ENCODE assay signal across 8 cellular contexts in genomic region chr10:132337019-132337418, GRCh38. TPM values are rescaled to one million over a fixed set of nuclear protein-coding genes. Genes with fewer than 3 reads are reported as not detected.
A peak's percentile ranks its signal among the peaks of the same experiment; 100 is the strongest.
DNase-seq lines count a peak whose midpoint lies in the region; ATAC-seq, FAIRE-seq and TF ChIP-seq lines count a peak whose summit lies in the region.

No MANE protein-coding gene starts in this region.

- 21 to 26% methylated on average over 14 of the region's 14 CpGs for WGBS in lung, 2 donors

- no peak for FAIRE-seq in GM12892 (lab: Jason Lieb, UNC)

- DNase-seq in cardiac muscle cell (ENCODE audit: low read depth in 1 of 2, low spot score in 1 of 2), result no peak
- no peak for DNase-seq in left ventricle myocardium superior
- DNase-seq in lung (ENCODE audit: low spot score), result no peak
- no peak for DNase-seq in uterus
- DNase-seq in GM12892 (ENCODE audit: insufficient read length), result no peak
- DNase-seq in epidermal melanocyte (ENCODE audit: insufficient read length, low spot score), result no peak

- no peak for TF ChIP-seq CTCF in cardiac muscle cell (IDR thresholded peaks at IDR 0.05; ENCODE audit: low read depth, low read length)
- no peak for TF ChIP-seq CTCF in lung (IDR thresholded peaks at IDR 0.05; ENCODE audit: control extremely low read depth, extremely low read depth)
- no peak for TF ChIP-seq CTCF in uterus (IDR thresholded peaks at IDR 0.05)

- TF ChIP-seq POLR2A in uterus (IDR thresholded peaks at IDR 0.05) (no peak), GM12892 (IDR thresholded peaks at IDR 0.05; ENCODE audit: low read depth, low read length) (no peak)

- intact Hi-C loops in left ventricle myocardium superior (cut with micrococcal nuclease), result no loop called here
- intact Hi-C loops in uterus (cut with DNase I; ENCODE audit: low total_unique reads), result no loop called here

- ATAC-seq in left ventricle myocardium superior (no peak), lung (ENCODE audit: insufficient read depth, low FRiP score) (no peak), HG03571 (IDR thresholded peaks at IDR 0.05; ENCODE audit: unreplicated experiment) (no peak)

- H3K4me3 ChIP-seq in cardiac muscle cell (no peak overlapping the region), lung (peak overlapping the region; percentile 58), uterus (peak overlapping the region; percentile 14 to 20)

- no peaks in the 10 kb centered on the region for H3K36me3 ChIP-seq in cardiac muscle cell
- H3K36me3 ChIP-seq in lung (ENCODE audit: control insufficient read depth in 2 of 2, insufficient read depth in 2 of 2, low read length in 2 of 2), result peaks cover 0 to 2% of the 10 kb centered on the region in 2 donors
- H3K36me3 ChIP-seq in uterus, result no peaks in the 10 kb centered on the region

- H3K4me1 ChIP-seq in cardiac muscle cell (ENCODE audit: low read depth) (peaks cover 21% of the 10 kb centered on the region), lung (ENCODE audit: control insufficient read depth in 2 of 2, insufficient read depth in 2 of 2, low read length in 2 of 2) (peaks cover 0 to 6% of the 10 kb centered on the region in 2 donors), uterus (no peaks in the 10 kb centered on the region)

- no peaks in the 10 kb centered on the region for H3K9me3 ChIP-seq in cardiac muscle cell (ENCODE audit: low read depth)
- H3K9me3 ChIP-seq in lung (ENCODE audit: control insufficient read depth in 2 of 2, insufficient read depth in 1 of 2, low read length in 1 of 2), result no peaks in the 10 kb centered on the region
- no peaks in the 10 kb centered on the region for H3K9me3 ChIP-seq in uterus

- H3K27me3 ChIP-seq in cardiac muscle cell, result no peaks in the 10 kb centered on the region
- no peaks in the 10 kb centered on the region for H3K27me3 ChIP-seq in lung (ENCODE audit: control insufficient read depth, insufficient read depth)
- H3K27me3 ChIP-seq in uterus, result no peaks in the 10 kb centered on the region

- H3K27ac ChIP-seq in cardiac muscle cell (peak overlapping the region; percentile 73), angular gyrus (ENCODE audit: low read depth, low read length) (peak overlapping the region; percentile 38), lung (ENCODE audit: low read depth in 1 of 2, low read length in 1 of 2) (peak overlapping the region; percentile 30 to 96), uterus (no peak overlapping the region)

RNA-seq across cellular contexts. Expression of gene LRRC27, which starts 5.0 kb away (rescaled TPM):
- 12.8 and 19.0 TPM in 2 replicates for total RNA-seq in cardiac muscle cell
- 21.8 and 22.1 TPM in 2 replicates for polyA plus RNA-seq in cardiac muscle cell
- 3.2 TPM for total RNA-seq in left ventricle myocardium superior
- 10 to 100 TPM; 16.1 to 25.5 TPM for total RNA-seq in lung
- 10 to 100 TPM in 1 of 2 donors, 1 to 10 TPM in 1; 5.8 to 18.3 TPM for polyA plus RNA-seq in lung
- 10 to 100 TPM in 3 of 4 donors, under 1 TPM in 1; 0.59 to 32.6 (median 15.3) TPM for total RNA-seq in uterus
- 6.3 TPM for polyA plus RNA-seq in GM12892 (2012; ENCODE audit: missing spikeins)

RNA-seq across cellular contexts. Expression of gene STK32C, which starts 29.3 kb away (rescaled TPM):
- total RNA-seq in cardiac muscle cell (10.4 and 17.5 TPM in 2 replicates), left ventricle myocardium superior (4.9 TPM), lung (10 to 100 TPM in 1 of 2 donors, 1 to 10 TPM in 1; 5.1 to 22.0 TPM), uterus (10 to 100 TPM in 1 of 4 donors, 1 to 10 TPM in 2, under 1 TPM in 1; 0.51 to 17.2 (median 3.2) TPM)
- polyA plus RNA-seq in cardiac muscle cell (23.8 and 28.5 TPM in 2 replicates), lung (10 to 100 TPM; 15.7 to 16.9 TPM)
- 4.3 TPM for polyA plus RNA-seq in GM12892 (2012; ENCODE audit: missing spikeins)

RNA-seq across cellular contexts. Expression of gene PWWP2B, which starts 60.0 kb away (rescaled TPM):
- total RNA-seq in cardiac muscle cell (28.3 and 35.7 TPM in 2 replicates), left ventricle myocardium superior (19.9 TPM), lung (10 to 100 TPM; 20.1 to 33.4 TPM), uterus (10 to 100 TPM in 2 of 4 donors, 1 to 10 TPM in 1, under 1 TPM in 1; 0.29 to 27.6 (median 8.3) TPM)
- polyA plus RNA-seq in cardiac muscle cell (11.7 and 11.8 TPM in 2 replicates), lung (10 to 100 TPM; 20.1 to 22.1 TPM)
- polyA plus RNA-seq in GM12892 (2012; ENCODE audit: missing spikeins), result not detected

Comparison
In these comparisons a context has a peak if more than half of its experiments do, and no peak if none do; other contexts are left out.
1. H3K27ac ChIP-seq: peak in cardiac muscle cell (single experiment), angular gyrus (single experiment) and lung (2 of 2); none in uterus (0 of 2).